ENCODE assay signal across 8 cellular contexts in the genomic region with DNA sequence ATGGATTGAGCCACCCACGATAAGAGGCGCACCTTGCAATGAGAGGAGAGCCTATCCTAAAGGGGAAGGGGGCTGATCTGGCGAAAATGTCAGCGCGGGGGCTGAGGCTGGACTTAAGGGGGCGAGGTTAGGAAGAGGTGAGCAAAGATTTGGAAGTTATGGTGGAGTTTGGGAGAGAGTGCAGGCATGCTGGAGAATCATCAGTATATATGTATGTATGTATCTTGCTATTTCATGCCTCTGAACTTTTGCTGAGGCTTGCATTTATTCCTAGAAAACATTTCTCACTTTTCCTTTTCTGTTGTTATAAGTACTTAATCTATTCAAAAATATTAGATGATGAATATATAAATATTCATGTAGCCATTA. TPM values are rescaled to one million over a fixed set of nuclear protein-coding genes. Genes with fewer than 3 reads are reported as not detected.
DNase-seq lines count a peak whose midpoint lies in the region; ATAC-seq, FAIRE-seq and TF ChIP-seq lines count a peak whose summit lies in the region.

No MANE protein-coding gene starts in this region.

- FAIRE-seq in A549 (lab: Jason Lieb, UNC) (no peak), GM12878 (lab: Jason Lieb, UNC) (no peak)

- H3K27me3 ChIP-seq in IMR-90 (ENCODE audit: control insufficient read depth, insufficient read depth, low read length), result no peaks in the 10 kb centered on the region
- no peaks in the 10 kb centered on the region for H3K27me3 ChIP-seq in GM12878 (replicated peaks in 1 of 2; ENCODE audit: control insufficient read depth in 2 of 2, insufficient read depth in 2 of 2, low read length in 1 of 2)
- no peaks in the 10 kb centered on the region for H3K27me3 ChIP-seq in neural cell (ENCODE audit: insufficient read depth, low read depth, low read length)
- no peaks in the 10 kb centered on the region for H3K27me3 ChIP-seq in body of pancreas

- RAD21 ChIA-PET in GM12878 (lab: Charles Lee; ENCODE audit: unreplicated experiment), result interaction anchor here (1.2 to 2.4 kb wide), 4 partner anchors 45 to 270 kb away, joined by 3 to 15 read pairs (median 9); a partner anchor contains a TSS

- SMC1A ChIA-PET in GM12878 (lab: Charles Lee; ENCODE audit: uncharacterized antibody, unreplicated experiment), result interaction anchor here (0.9 to 2.1 kb wide), 8 partner anchors 12 to 520 kb away, joined by 3 to 19 read pairs (median 6); a partner anchor contains a TSS

- BruUV-seq in IMR-90 (replicated peaks; lab: Mats Ljungman, UMichigan) (no TSS peak), GM12878 (replicated peaks; lab: Mats Ljungman, UMichigan) (no TSS peak)

- H3K56ac ChIP-seq in IMR-90 (ENCODE audit: extremely low read depth, insufficient read depth, low read length), result no peak overlapping the region

- WGBS in A549 (ENCODE audit: missing lambda C conversion rate), result 17% methylated on average over 6 of the region's 6 CpGs
- WGBS in IMR-90 (ENCODE audit: extremely low coverage in 2 of 2, insufficient read length in 1 of 2), 2 experiments, result 17% methylated on average over 6 of the region's 6 CpGs; no CpG with 5 or more reads in 1 of the 2 experiments
- WGBS in GM12878 (ENCODE audit: insufficient coverage, insufficient replicate concordance, low lambda C conversion rate, missing lambda C conversion rate), result 53% methylated on average over 6 of the region's 6 CpGs
- WGBS in body of pancreas, 2 donors, result 20 to 29% methylated on average over 6 of the region's 6 CpGs

- H4K5ac ChIP-seq in IMR-90 (ENCODE audit: low read depth, low read length), result peak overlapping the region; percentile 65; the same call in 1 of the 2 replicates

- ATAC-seq in A549 (peak; percentile 51 to 73), IMR-90 (ENCODE audit: low read depth) (peak; percentile 4; the same call in 1 of the 2 replicates), GM12878 (peak; percentile 13; the same call in 2 of the 3 replicates), body of pancreas (no peak)

- 0 out of 2 replicates have a peak overlapping the region, but pooled peaks have one; percentile 48 for H2BK20ac ChIP-seq in IMR-90 (ENCODE audit: low read depth, low read length)

- no peak for DNase-seq in A549 (ENCODE audit: low read depth in 1 of 2, low spot score in 1 of 2)
- no peak for DNase-seq in IMR-90
- no peak for DNase-seq in GM12878 (ENCODE audit: low read depth, low spot score)
- no peak for DNase-seq in retina
- DNase-seq in body of pancreas, result no peak
- no peak for DNase-seq in midbrain (lab: John Stamatoyannopoulos, UW)
- DNase-seq in NCI-H226, result no peak

- H3K9me2 ChIP-seq in neural cell (ENCODE audit: insufficient read depth, low read length), result no peaks in the 10 kb centered on the region

- no peak overlapping the region for H3K23ac ChIP-seq in IMR-90 (ENCODE audit: low read depth, low read length)

- H3K18ac ChIP-seq in IMR-90 (ENCODE audit: low read depth, low read length), result 0 out of 2 replicates have a peak overlapping the region, but pooled peaks have one; percentile 21

- dilution Hi-C loops in IMR-90 (cut with HindIII; ENCODE audit: low sequenced_read_pairs, unreplicated experiment), result no loop called here

- TF ChIP-seq POLR2A in A549 (IDR thresholded peaks at IDR 0.05; ENCODE audit: low read length) (no peak), IMR-90 (IDR thresholded peaks at IDR 0.05; ENCODE audit: low read depth, low read length) (no peak), GM12878 (IDR thresholded peaks at IDR 0.05; ENCODE audit: low read depth, low read length) (no peak), body of pancreas (IDR thresholded peaks at IDR 0.05) (no peak)

- H3K4me1 ChIP-seq in A549 (peaks cover 12% of the 10 kb centered on the region), IMR-90 (ENCODE audit: control insufficient read depth, insufficient read depth, low read length) (peaks cover 26% of the 10 kb centered on the region), GM12878 (ENCODE audit: control insufficient read depth, insufficient read depth, low read length) (no peaks in the 10 kb centered on the region), body of pancreas (peaks cover 24% of the 10 kb centered on the region)

- H2BK120ac ChIP-seq in IMR-90 (ENCODE audit: low read depth, low read length), result peak overlapping the region; percentile 53; the same call in 1 of the 2 replicates

- H3K14ac ChIP-seq in IMR-90 (replicated peaks; ENCODE audit: low read depth, low read length), result peak overlapping the region; percentile 26

- H3K79me2 ChIP-seq in GM12878 (ENCODE audit: control insufficient read depth, insufficient read depth, low read length), result no peaks in the 10 kb centered on the region
- no peaks in the 10 kb centered on the region for H3K79me2 ChIP-seq in neural cell (replicated peaks; ENCODE audit: insufficient read depth, low read length)

- TF ChIP-seq CTCF in A549 (IDR thresholded peaks at IDR 0.05), result no peak
- no peak for TF ChIP-seq CTCF in IMR-90 (conservative IDR thresholded peaks at IDR 0.05; ENCODE audit: low read depth, low read length)
- TF ChIP-seq CTCF in GM12878 (IDR thresholded peaks at IDR 0.05 in 2 of 3, conservative IDR thresholded peaks at IDR 0.05 in 1 of 3; ENCODE audit: control insufficient read depth in 2 of 3, extremely low read depth in 1 of 3, insufficient read depth in 1 of 3, low read depth in 3 of 3, low read length in 3 of 3), result no peak
- TF ChIP-seq CTCF in neural cell (IDR thresholded peaks at IDR 0.05; ENCODE audit: poor library complexity, severe bottlenecking), result no peak
- TF ChIP-seq CTCF in body of pancreas (IDR thresholded peaks at IDR 0.05), result no peak

- H3K4ac ChIP-seq in IMR-90 (ENCODE audit: low read depth, low read length), result peak overlapping the region; percentile 73; the same call in 1 of the 2 replicates

- H4K20me1 ChIP-seq in IMR-90 (ENCODE audit: insufficient read depth, low read length), result no peaks in the 10 kb centered on the region
- no peaks in the 10 kb centered on the region for H4K20me1 ChIP-seq in GM12878 (ENCODE audit: control insufficient read depth, insufficient read depth)
- H4K20me1 ChIP-seq in neural cell (ENCODE audit: insufficient read depth), result no peaks in the 10 kb centered on the region

- H2AFZ ChIP-seq in IMR-90 (replicated peaks; ENCODE audit: low read length, poor library complexity) (peak overlapping the region; percentile 94), GM12878 (ENCODE audit: control insufficient read depth, low read depth, low read length) (peak overlapping the region; percentile 98), neural cell (ENCODE audit: low read depth, low read length) (no peak overlapping the region)

- in situ Hi-C loops in IMR-90 (cut with MboI; ENCODE audit: low sequenced_read_pairs) (no loop called here), GM12878 (cut with MboI) (no loop called here)

- H3K9me1 ChIP-seq in IMR-90 (ENCODE audit: insufficient read depth, low read length), result peaks cover 18% of the 10 kb centered on the region

- H3K27ac ChIP-seq in A549, result peak overlapping the region in 1 of 2 experiments; percentile 78; a peak in 4 of 6 replicates
- no peak overlapping the region for H3K27ac ChIP-seq in IMR-90 (ENCODE audit: insufficient read depth, low read length)
- H3K27ac ChIP-seq in GM12878 (ENCODE audit: control insufficient read depth, insufficient read depth), result no peak overlapping the region
- no peak overlapping the region for H3K27ac ChIP-seq in neural cell (ENCODE audit: low read length)
- H3K27ac ChIP-seq in body of pancreas, result peak overlapping the region in 1 of 4 donors; percentile 56

- intact Hi-C loops in IMR-90 (cut with micrococcal nuclease), result loop anchor here (1.0 to 2.0 kb wide), 3 partner anchors 46 to 270 kb away; a partner anchor contains a TSS
- intact Hi-C loops in GM12878 (cut with micrococcal nuclease; ENCODE audit: unreplicated experiment), result loop anchor here (1.0 to 2.0 kb wide), 2 partner anchors 46 to 270 kb away; no protein-coding TSS in a partner anchor
- intact Hi-C loops in body of pancreas (cut with DNase I), result no loop called here

- H2AK9ac ChIP-seq in IMR-90 (replicated peaks; ENCODE audit: low read depth, low read length, poor library complexity), result peak overlapping the region; percentile 29

- no peaks in the 10 kb centered on the region for H3F3A ChIP-seq in neural cell (ENCODE audit: insufficient read depth, low read length, poor library complexity, severe bottlenecking)

- peak overlapping the region; percentile 54 for H4K91ac ChIP-seq in IMR-90 (ENCODE audit: insufficient read depth, low read depth, low read length)

- peaks cover 3 to 7% of the 10 kb centered on the region in 2 experiments; a peak in 2 of 4 replicates for H3K79me1 ChIP-seq in IMR-90 (ENCODE audit: low read depth in 1 of 2, low read length in 2 of 2)

- POLR2A ChIA-PET in A549 (lab: Yijun Ruan, JAX), result interaction anchor here (1.6 kb wide), 1 partner anchor 52 kb away, joined by 12 read pairs; a partner anchor contains a TSS
- POLR2A ChIA-PET in IMR-90 (lab: Charles Lee; ENCODE audit: unreplicated experiment), result no interaction called here
- POLR2A ChIA-PET in GM12878 (lab: Charles Lee), result no interaction called here

- TF ChIP-seq RAD21 in A549 (conservative IDR thresholded peaks at IDR 0.05 in 1 of 2, IDR thresholded peaks at IDR 0.05 in 1 of 2) (no peak), IMR-90 (IDR thresholded peaks at IDR 0.05; ENCODE audit: low read length) (no peak), GM12878 (IDR thresholded peaks at IDR 0.05; ENCODE audit: insufficient read depth, low read depth, low read length) (no peak), neural cell (conservative IDR thresholded peaks at IDR 0.05) (no peak)

- H3K9me3 ChIP-seq in A549 (no peaks in the 10 kb centered on the region), IMR-90 (ENCODE audit: control insufficient read depth, insufficient read depth, low read length) (no peaks in the 10 kb centered on the region), GM12878 (replicated peaks; ENCODE audit: control insufficient read depth, insufficient read depth, low read length) (no peaks in the 10 kb centered on the region), neural cell (ENCODE audit: low read length) (no peaks in the 10 kb centered on the region), body of pancreas (no peaks in the 10 kb centered on the region)

- peak overlapping the region; percentile 41; the same call in 1 of the 2 replicates for H3K9ac ChIP-seq in IMR-90 (ENCODE audit: low read depth, low read length)
- no peak overlapping the region for H3K9ac ChIP-seq in GM12878 (ENCODE audit: control insufficient read depth, insufficient read depth, low read length)
- no peak overlapping the region for H3K9ac ChIP-seq in neural cell (ENCODE audit: low read length)

- TF ChIP-seq EP300 in A549 (IDR thresholded peaks at IDR 0.05) (no peak), GM12878 (IDR thresholded peaks at IDR 0.05; ENCODE audit: borderline replicate concordance in 1 of 2, control insufficient read depth in 1 of 2, low read depth in 2 of 2, low read length in 2 of 2) (no peak), neural cell (conservative IDR thresholded peaks at IDR 0.05; ENCODE audit: poor library complexity, severe bottlenecking) (no peak)

- H4K8ac ChIP-seq in IMR-90 (ENCODE audit: low read depth in 2 of 2, low read length in 2 of 2), result peak overlapping the region; percentile 3 to 79; a peak in 2 of 4 replicates

- CTCF ChIA-PET in A549 (lab: Yijun Ruan, JAX) (interaction anchor here (0.7 to 5.9 kb wide), 25 partner anchors 8 to 842 kb away, joined by 3 to 59 read pairs (median 7); a partner anchor contains a TSS), IMR-90 (lab: Yijun Ruan, JAX) (interaction anchor here (0.6 to 1.5 kb wide), 8 partner anchors 10 to 519 kb away, joined by 3 to 5 read pairs (median 3); no protein-coding TSS in a partner anchor), GM12878 (lab: Yijun Ruan, JAX) (interaction anchor here (0.9 to 3.8 kb wide), 25 partner anchors 8 to 518 kb away, joined by 3 to 37 read pairs (median 6); a partner anchor contains a TSS)

- H2AK5ac ChIP-seq in IMR-90 (ENCODE audit: low read depth, low read length), result 0 out of 2 replicates have a peak overlapping the region, but pooled peaks have one; percentile 20

- no peak overlapping the region for H2BK5ac ChIP-seq in IMR-90 (ENCODE audit: low read depth, low read length, poor library complexity, severe bottlenecking)

- 0 out of 3 replicates have a peak overlapping the region, but pooled peaks have one; percentile 7 for H2BK15ac ChIP-seq in IMR-90 (ENCODE audit: low read depth, low read length)

- peak overlapping the region; percentile 74 for H3K4me2 ChIP-seq in A549
- peak overlapping the region; percentile 35; the same call in 1 of the 2 replicates for H3K4me2 ChIP-seq in IMR-90 (ENCODE audit: low read depth, low read length)
- peak overlapping the region; percentile 71; the same call in 1 of the 2 replicates for H3K4me2 ChIP-seq in GM12878 (ENCODE audit: control insufficient read depth, insufficient read depth)
- H3K4me2 ChIP-seq in neural cell (ENCODE audit: low read length), result no peak overlapping the region

- H3K36me3 ChIP-seq in IMR-90 (ENCODE audit: control insufficient read depth, insufficient read depth, low read length) (no peaks in the 10 kb centered on the region), GM12878 (ENCODE audit: control insufficient read depth in 2 of 2, insufficient read depth in 2 of 2, low read length in 1 of 2) (no peaks in the 10 kb centered on the region), neural cell (ENCODE audit: insufficient read depth, low read length) (no peaks in the 10 kb centered on the region), body of pancreas (replicated peaks in 1 of 2; ENCODE audit: insufficient read depth in 1 of 2, low read depth in 2 of 2) (no peaks in the 10 kb centered on the region)

- H3K4me3 ChIP-seq in A549 (no peak overlapping the region), IMR-90 (ENCODE audit: insufficient read depth, low read depth, low read length) (no peak overlapping the region), GM12878 (peak overlapping the region; percentile 61; the same call in 1 of the 2 replicates), neural cell (ENCODE audit: low read length) (peak overlapping the region; percentile 23), body of pancreas (no peak overlapping the region)

RNA-seq across cellular contexts. Expression of a gene that starts 17.2 kb away (rescaled TPM):
- polyA plus RNA-seq in A549 (2011; rRNA removed), result not detected in 2 replicates
- polyA plus RNA-seq in A549 (2012; cell fraction: cytosol; rRNA removed), result not detected in 2 replicates
- polyA plus RNA-seq in A549 (2012; cell fraction: nucleus; rRNA removed), result not detected in 2 replicates
- not detected in 3 replicates for polyA plus RNA-seq in A549 (2017; fragmentation: RNase III; extraction: RNeasy Plus Mini Kit Qiagen cat#74134 plus additional on column Dnase treatment)
- polyA minus RNA-seq in A549 (2011; rRNA and poly(A)+ RNA removed), result not detected in 2 replicates
- total RNA-seq in IMR-90 (2012; rRNA removed), result not detected in 2 replicates
- not detected in 2 replicates for polyA plus RNA-seq in IMR-90 (2012; rRNA removed)
- 0.08 TPM in 1 of 2 replicates, not detected in the other for polyA plus RNA-seq in IMR-90 (2012; cell fraction: cytosol; rRNA removed)
- 0.07 and 0.13 TPM in 2 replicates for polyA plus RNA-seq in IMR-90 (2012; cell fraction: nucleus; rRNA removed; ENCODE audit: low replicate concordance)
- not detected in 2 replicates for total RNA-seq in GM12878 (2013; cell fraction: nucleolus; rRNA removed)
- total RNA-seq in GM12878 (2014; rRNA removed), result not detected in 2 replicates
- not detected in 2 replicates for total RNA-seq in GM12878 (2014; rRNA removed; fragmentation: Illumina TruSeq; extraction: Trizol)
- total RNA-seq in GM12878 (2021), result not detected in 2 replicates
- polyA plus RNA-seq in GM12878 (2011; ENCODE audit: low read depth), result not detected
- not detected in 2 replicates for polyA plus RNA-seq in GM12878 (2011; rRNA removed)
- 0.05 and 0.10 TPM in 2 replicates for polyA plus RNA-seq in GM12878 (2011; cell fraction: cytosol; rRNA removed)
- polyA plus RNA-seq in GM12878 (2011; cell fraction: nucleus; rRNA removed), result not detected in 2 replicates
- polyA plus RNA-seq in GM12878 (2012), result not detected in 2 replicates
- not detected in 2 replicates for polyA plus RNA-seq in GM12878 (2014; fragmentation: Illumina TruSeq; extraction: Trizol)
- polyA plus RNA-seq in GM12878 (2014; fragmentation: Nextera tagmentation; extraction: Ambion mirVana), result not detected
- polyA plus RNA-seq in GM12878 (2014; rRNA removed), result not detected in 2 replicates
- under 1 TPM in 1 of 2 experiments, not detected in 1; 0.18 TPM for polyA plus RNA-seq in GM12878 (2016; fragmentation: Nextera tagmentation; extraction: Ambion mirVana)
- polyA minus RNA-seq in GM12878 (2011; rRNA and poly(A)+ RNA removed), result not detected in 2 replicates
- polyA minus RNA-seq in GM12878 (2011; cell fraction: cytosol; rRNA and poly(A)+ RNA removed), result not detected in 2 replicates
- not detected in 2 replicates for polyA minus RNA-seq in GM12878 (2011; cell fraction: nucleus; rRNA and poly(A)+ RNA removed)
- not detected in 2 replicates for polyA plus RNA-seq in neural cell
- polyA minus RNA-seq in neural cell, result not detected in 2 replicates
- total RNA-seq in body of pancreas, result 1 to 10 TPM in 1 of 2 donors, not detected in 1; 6.6 TPM

RNA-seq across cellular contexts. Expression of a gene that starts 23.4 kb away (rescaled TPM):
- 3.2 and 3.6 TPM in 2 replicates for polyA plus RNA-seq in A549 (2011; rRNA removed)
- polyA plus RNA-seq in A549 (2012; cell fraction: cytosol; rRNA removed), result 2.6 and 2.8 TPM in 2 replicates
- polyA plus RNA-seq in A549 (2012; cell fraction: nucleus; rRNA removed), result 0.92 and 1.0 TPM in 2 replicates
- polyA plus RNA-seq in A549 (2017; fragmentation: RNase III; extraction: RNeasy Plus Mini Kit Qiagen cat#74134 plus additional on column Dnase treatment), result 2.4 to 2.7 TPM (median 2.6 TPM) in 3 replicates
- polyA minus RNA-seq in A549 (2011; rRNA and poly(A)+ RNA removed), result 1.6 and 3.2 TPM in 2 replicates
- total RNA-seq in IMR-90 (2012; rRNA removed), result 0.83 and 0.90 TPM in 2 replicates
- 0.97 and 1.3 TPM in 2 replicates for polyA plus RNA-seq in IMR-90 (2012; rRNA removed)
- 0.63 and 0.81 TPM in 2 replicates for polyA plus RNA-seq in IMR-90 (2012; cell fraction: cytosol; rRNA removed)
- 0.12 and 0.50 TPM in 2 replicates for polyA plus RNA-seq in IMR-90 (2012; cell fraction: nucleus; rRNA removed; ENCODE audit: low replicate concordance)
- 0.95 and 1.1 TPM in 2 replicates for total RNA-seq in GM12878 (2013; cell fraction: nucleolus; rRNA removed)
- 0.51 and 0.54 TPM in 2 replicates for total RNA-seq in GM12878 (2014; rRNA removed)
- total RNA-seq in GM12878 (2014; rRNA removed; fragmentation: Illumina TruSeq; extraction: Trizol), result 0.41 and 0.45 TPM in 2 replicates
- total RNA-seq in GM12878 (2021), result 0.38 and 0.43 TPM in 2 replicates
- polyA plus RNA-seq in GM12878 (2011; ENCODE audit: low read depth), result 0.64 TPM
- 0.04 and 0.19 TPM in 2 replicates for polyA plus RNA-seq in GM12878 (2011; rRNA removed)
- 0.08 TPM in 1 of 2 replicates, not detected in the other for polyA plus RNA-seq in GM12878 (2011; cell fraction: cytosol; rRNA removed)
- polyA plus RNA-seq in GM12878 (2011; cell fraction: nucleus; rRNA removed), result 0.15 TPM in 1 of 2 replicates, not detected in the other
- polyA plus RNA-seq in GM12878 (2012), result 0.51 and 0.77 TPM in 2 replicates
- 0.63 and 0.74 TPM in 2 replicates for polyA plus RNA-seq in GM12878 (2014; fragmentation: Illumina TruSeq; extraction: Trizol)
- under 1 TPM; 0.11 to 0.42 TPM for polyA plus RNA-seq in GM12878 (2014; fragmentation: Nextera tagmentation; extraction: Ambion mirVana)
- 0.53 and 0.59 TPM in 2 replicates for polyA plus RNA-seq in GM12878 (2014; rRNA removed)
- polyA plus RNA-seq in GM12878 (2016; fragmentation: Nextera tagmentation; extraction: Ambion mirVana), result under 1 TPM; 0.54 TPM
- polyA minus RNA-seq in GM12878 (2011; rRNA and poly(A)+ RNA removed), result not detected in 2 replicates
- polyA minus RNA-seq in GM12878 (2011; cell fraction: cytosol; rRNA and poly(A)+ RNA removed), result not detected in 2 replicates
- not detected in 2 replicates for polyA minus RNA-seq in GM12878 (2011; cell fraction: nucleus; rRNA and poly(A)+ RNA removed)
- 0.32 and 2.0 TPM in 2 replicates for polyA plus RNA-seq in neural cell
- polyA minus RNA-seq in neural cell, result 0.93 and 1.2 TPM in 2 replicates
- total RNA-seq in body of pancreas, result 10 to 100 TPM in 1 of 2 donors, 1 to 10 TPM in 1; 7.6 to 12.2 TPM

RNA-seq across cellular contexts. Expression of a gene that starts 33.2 kb away (rescaled TPM):
- polyA plus RNA-seq in A549 (2011; rRNA removed) (138 and 148 TPM in 2 replicates), A549 (2017; fragmentation: RNase III; extraction: RNeasy Plus Mini Kit Qiagen cat#74134 plus additional on column Dnase treatment) (241 to 277 TPM (median 248 TPM) in 3 replicates), IMR-90 (2012; rRNA removed) (327 and 340 TPM in 2 replicates), GM12878 (2011; rRNA removed) (120 and 153 TPM in 2 replicates), GM12878 (2014; fragmentation: Illumina TruSeq; extraction: Trizol) (13.1 and 103 TPM in 2 replicates), GM12878 (2014; fragmentation: Nextera tagmentation; extraction: Ambion mirVana) (100 to 1,000 TPM; 483 to 529 TPM), GM12878 (2014; rRNA removed) (178 and 198 TPM in 2 replicates), GM12878 (2016; fragmentation: Nextera tagmentation; extraction: Ambion mirVana) (100 to 1,000 TPM; 409 to 466 TPM), neural cell (269 and 322 TPM in 2 replicates)
- 270 and 298 TPM in 2 replicates for polyA plus RNA-seq in A549 (2012; cell fraction: cytosol; rRNA removed)
- 179 and 187 TPM in 2 replicates for polyA plus RNA-seq in A549 (2012; cell fraction: nucleus; rRNA removed)
- 27.2 and 43.9 TPM in 2 replicates for polyA minus RNA-seq in A549 (2011; rRNA and poly(A)+ RNA removed)
- total RNA-seq in IMR-90 (2012; rRNA removed) (143 and 146 TPM in 2 replicates), GM12878 (2014; rRNA removed) (145 and 167 TPM in 2 replicates), GM12878 (2014; rRNA removed; fragmentation: Illumina TruSeq; extraction: Trizol) (134 and 145 TPM in 2 replicates), GM12878 (2021) (185 and 187 TPM in 2 replicates), body of pancreas (10 to 100 TPM; 53.7 to 62.0 TPM)
- 318 and 528 TPM in 2 replicates for polyA plus RNA-seq in IMR-90 (2012; cell fraction: cytosol; rRNA removed)
- 62.6 and 69.0 TPM in 2 replicates for polyA plus RNA-seq in IMR-90 (2012; cell fraction: nucleus; rRNA removed; ENCODE audit: low replicate concordance)
- total RNA-seq in GM12878 (2013; cell fraction: nucleolus; rRNA removed), result 13.9 and 19.2 TPM in 2 replicates
- 19.0 TPM for polyA plus RNA-seq in GM12878 (2011; ENCODE audit: low read depth)
- polyA plus RNA-seq in GM12878 (2011; cell fraction: cytosol; rRNA removed), result 275 and 305 TPM in 2 replicates
- 76.1 and 92.2 TPM in 2 replicates for polyA plus RNA-seq in GM12878 (2011; cell fraction: nucleus; rRNA removed)
- 126 and 272 TPM in 2 replicates for polyA plus RNA-seq in GM12878 (2012)
- polyA minus RNA-seq in GM12878 (2011; rRNA and poly(A)+ RNA removed), result 8.8 and 43.9 TPM in 2 replicates
- polyA minus RNA-seq in GM12878 (2011; cell fraction: cytosol; rRNA and poly(A)+ RNA removed), result 23.5 and 23.6 TPM in 2 replicates
- 23.1 and 30.6 TPM in 2 replicates for polyA minus RNA-seq in GM12878 (2011; cell fraction: nucleus; rRNA and poly(A)+ RNA removed)
- 135 and 165 TPM in 2 replicates for polyA minus RNA-seq in neural cell

RNA-seq across cellular contexts. Expression of a gene that starts 52.0 kb away (rescaled TPM):
- polyA plus RNA-seq in A549 (2011; rRNA removed), result 35.3 and 39.4 TPM in 2 replicates
- 18.4 and 18.7 TPM in 2 replicates for polyA plus RNA-seq in A549 (2012; cell fraction: cytosol; rRNA removed)
- polyA plus RNA-seq in A549 (2012; cell fraction: nucleus; rRNA removed), result 50.0 and 56.8 TPM in 2 replicates
- polyA plus RNA-seq in A549 (2017; fragmentation: RNase III; extraction: RNeasy Plus Mini Kit Qiagen cat#74134 plus additional on column Dnase treatment), result 20.2 to 23.2 TPM (median 22.0 TPM) in 3 replicates
- polyA minus RNA-seq in A549 (2011; rRNA and poly(A)+ RNA removed), result 47.0 and 55.2 TPM in 2 replicates
- 44.4 and 52.5 TPM in 2 replicates for total RNA-seq in IMR-90 (2012; rRNA removed)
- 23.4 and 24.0 TPM in 2 replicates for polyA plus RNA-seq in IMR-90 (2012; rRNA removed)
- 11.1 and 11.6 TPM in 2 replicates for polyA plus RNA-seq in IMR-90 (2012; cell fraction: cytosol; rRNA removed)
- 45.5 and 82.3 TPM in 2 replicates for polyA plus RNA-seq in IMR-90 (2012; cell fraction: nucleus; rRNA removed; ENCODE audit: low replicate concordance)
- 260 and 276 TPM in 2 replicates for total RNA-seq in GM12878 (2013; cell fraction: nucleolus; rRNA removed)
- 47.7 and 50.5 TPM in 2 replicates for total RNA-seq in GM12878 (2014; rRNA removed)
- total RNA-seq in GM12878 (2014; rRNA removed; fragmentation: Illumina TruSeq; extraction: Trizol), result 40.2 and 44.4 TPM in 2 replicates
- 36.6 and 39.4 TPM in 2 replicates for total RNA-seq in GM12878 (2021)
- polyA plus RNA-seq in GM12878 (2011; ENCODE audit: low read depth), result 29.7 TPM
- polyA plus RNA-seq in GM12878 (2011; rRNA removed), result 48.1 and 49.5 TPM in 2 replicates
- polyA plus RNA-seq in GM12878 (2011; cell fraction: cytosol; rRNA removed), result 43.8 and 45.4 TPM in 2 replicates
- 122 and 160 TPM in 2 replicates for polyA plus RNA-seq in GM12878 (2011; cell fraction: nucleus; rRNA removed)
- 24.9 and 30.7 TPM in 2 replicates for polyA plus RNA-seq in GM12878 (2012)
- 38.6 and 42.1 TPM in 2 replicates for polyA plus RNA-seq in GM12878 (2014; fragmentation: Illumina TruSeq; extraction: Trizol)
- 10 to 100 TPM; 20.2 to 24.3 TPM for polyA plus RNA-seq in GM12878 (2014; fragmentation: Nextera tagmentation; extraction: Ambion mirVana)
- 39.4 and 39.9 TPM in 2 replicates for polyA plus RNA-seq in GM12878 (2014; rRNA removed)
- polyA plus RNA-seq in GM12878 (2016; fragmentation: Nextera tagmentation; extraction: Ambion mirVana), result 10 to 100 TPM; 40.1 to 41.1 TPM
- 54.5 and 68.2 TPM in 2 replicates for polyA minus RNA-seq in GM12878 (2011; rRNA and poly(A)+ RNA removed)
- polyA minus RNA-seq in GM12878 (2011; cell fraction: cytosol; rRNA and poly(A)+ RNA removed), result 18.7 and 23.8 TPM in 2 replicates
- polyA minus RNA-seq in GM12878 (2011; cell fraction: nucleus; rRNA and poly(A)+ RNA removed), result 54.9 and 75.8 TPM in 2 replicates
- 34.5 and 35.3 TPM in 2 replicates for polyA plus RNA-seq in neural cell
- 76.9 and 91.8 TPM in 2 replicates for polyA minus RNA-seq in neural cell
- 10 to 100 TPM; 22.7 to 30.9 TPM for total RNA-seq in body of pancreas

Comparison
In these comparisons a context has a peak if more than half of its experiments do, and no peak if none do; other contexts are left out.
1. H3K4me3 ChIP-seq: peak in GM12878 (single experiment) and neural cell (single experiment); none in A549 (single experiment), IMR-90 (single experiment) and body of pancreas (0 of 2).